Comparison of ENCODE assay signal across 8 cellular contexts in genomic region chr11:60925685-60926267, GRCh38. TPM values are rescaled to one million over a fixed set of nuclear protein-coding genes. Genes with fewer than 3 reads are reported as not detected.
DNase-seq lines count a peak whose midpoint lies in the region; ATAC-seq and TF ChIP-seq lines count a peak whose summit lies in the region.
"Had no signal": no experiment of that assay in that cellular context is flagged by ENCODE, and none has a peak within 500 bp of the region (broad histone marks: within the 10 kb centered on the region; RNA-seq: fewer than 3 reads in every experiment).

No MANE protein-coding gene starts in this region.

- H4K8ac ChIP-seq in neuronal stem cell (ENCODE audit: low read depth, low read length): no peak overlapping the region

- H4K91ac ChIP-seq in neuronal stem cell (ENCODE audit: low read depth, low read length, poor library complexity): no peak overlapping the region

- TF ChIP-seq CTCF in choroid plexus epithelial cell (conservative IDR thresholded peaks at IDR 0.05; ENCODE audit: low read depth, low read length): no peak

- no peaks in the 10 kb centered on the region for H4K20me1 ChIP-seq in Karpas-422 (ENCODE audit: insufficient read depth, low read depth, low read length)

- intact Hi-C loops in left colon (cut with DNase I, micrococcal nuclease): no loop called here

- H3K4me1 ChIP-seq in Karpas-422 (ENCODE audit: low read length) (peaks cover 27% of the 10 kb centered on the region), neuronal stem cell (ENCODE audit: control insufficient read depth in 2 of 2, insufficient read depth in 1 of 2, low read depth in 1 of 2, low read length in 2 of 2) (peaks cover 11 to 15% of the 10 kb centered on the region in 2 donors)

- H3K79me2 ChIP-seq in Karpas-422 (ENCODE audit: low read length): no peaks in the 10 kb centered on the region

- peaks cover 9% of the 10 kb centered on the region for H3K79me1 ChIP-seq in neuronal stem cell (ENCODE audit: low read depth, low read length)

- peak overlapping the region; percentile 62 for H3K4me2 ChIP-seq in Karpas-422 (ENCODE audit: low read depth, low read length, poor library complexity, severe bottlenecking)
- peak overlapping the region; percentile 97 for H3K4me2 ChIP-seq in neuronal stem cell (ENCODE audit: insufficient read depth, low read length, poor library complexity, severe bottlenecking)

- no peak overlapping the region for H2AK5ac ChIP-seq in neuronal stem cell (ENCODE audit: low read depth, low read length)

- no peak overlapping the region for H2BK15ac ChIP-seq in neuronal stem cell (ENCODE audit: low read length)

- no peak overlapping the region for H2BK5ac ChIP-seq in neuronal stem cell (ENCODE audit: low read length)

- H3K23ac ChIP-seq in neuronal stem cell (ENCODE audit: low read depth, low read length, poor library complexity): no peak overlapping the region

- H3K9me3 ChIP-seq in Karpas-422 (ENCODE audit: low read length) (no peaks in the 10 kb centered on the region), neuronal stem cell (replicated peaks in 1 of 2; ENCODE audit: control insufficient read depth in 2 of 2, insufficient read depth in 1 of 2, low read depth in 1 of 2, low read length in 2 of 2) (no peaks in the 10 kb centered on the region)
- H3K9me3 ChIP-seq: uterus had no signal

- H3K9ac ChIP-seq in Karpas-422 (ENCODE audit: low read length) (no peak overlapping the region), neuronal stem cell (ENCODE audit: low read depth, low read length, poor library complexity) (no peak overlapping the region)

- DNase-seq in EH (ENCODE audit: low read depth) (peak; percentile 73), Karpas-422 (no peak), choroid plexus epithelial cell (ENCODE audit: low read depth) (peak; percentile 35), neuronal stem cell (ENCODE audit: low spot score) (no peak), left colon (no peak), NCI-H446 treated with DMSO at 0.1 percent for 48 hours (lab: John Stamatoyannopoulos, UW) (no peak)
- DNase-seq: uterus had no signal

- no peak overlapping the region for H2BK12ac ChIP-seq in neuronal stem cell (ENCODE audit: low read length)

- no peak overlapping the region for H3K4ac ChIP-seq in neuronal stem cell (ENCODE audit: low read length)

- no CpG with 5 or more reads among the region's 8 CpGs for WGBS in neuronal stem cell (ENCODE audit: extremely low coverage in 2 of 2, insufficient read length in 2 of 2, insufficient replicate concordance in 1 of 2), 2 donors

- H3K14ac ChIP-seq in neuronal stem cell (ENCODE audit: low read length): no peak overlapping the region

- H3K18ac ChIP-seq in neuronal stem cell (ENCODE audit: low read length): no peak overlapping the region

- H3K4me3 ChIP-seq in Karpas-422 (ENCODE audit: low read length): no peak overlapping the region
- no peak overlapping the region for H3K4me3 ChIP-seq in choroid plexus epithelial cell (ENCODE audit: low read depth, low read length)
- H3K4me3 ChIP-seq in neuronal stem cell (ENCODE audit: low read length in 2 of 2): peak overlapping the region; percentile 57 to 96

- H3K27me3 ChIP-seq in Karpas-422 (ENCODE audit: low read length) (no peaks in the 10 kb centered on the region), neuronal stem cell (ENCODE audit: control insufficient read depth in 3 of 3, insufficient read depth in 3 of 3, low read depth in 1 of 3, low read length in 3 of 3) (no peaks in the 10 kb centered on the region)
- H3K27me3 ChIP-seq: uterus had no signal

- H2AFZ ChIP-seq in Karpas-422 (ENCODE audit: low read length): no peak overlapping the region
- no peak overlapping the region for H2AFZ ChIP-seq in neuronal stem cell (ENCODE audit: low read length)

- H3K27ac ChIP-seq in Karpas-422 (ENCODE audit: low read length): no peak overlapping the region
- H3K27ac ChIP-seq in neuronal stem cell (replicated peaks; ENCODE audit: low read length): no peak overlapping the region
- H3K27ac ChIP-seq: uterus had no signal

- no peak for ATAC-seq in HG02798 (IDR thresholded peaks at IDR 0.05; ENCODE audit: poor library complexity, unreplicated experiment)
- no peak for ATAC-seq in left colon

- H2BK120ac ChIP-seq in neuronal stem cell (ENCODE audit: low read depth, low read length): no peak overlapping the region

- H3K9me2 ChIP-seq in Karpas-422 (replicated peaks; ENCODE audit: insufficient read depth, low read length): no peaks in the 10 kb centered on the region

- peaks cover under 1% of the 10 kb centered on the region for H3K36me3 ChIP-seq in Karpas-422 (ENCODE audit: insufficient read depth, low read length)
- peaks cover 50 to 73% of the 10 kb centered on the region in 2 donors for H3K36me3 ChIP-seq in neuronal stem cell (replicated peaks in 1 of 2; ENCODE audit: control insufficient read depth in 2 of 2, insufficient read depth in 2 of 2, low read length in 2 of 2)
- H3K36me3 ChIP-seq: uterus had no signal

RNA-seq across cellular contexts. Expression of gene TMEM132A, which starts 1.5 kb away (rescaled TPM):
- total RNA-seq in Karpas-422 (2014; rRNA removed; shearing (Covaris generic); ENCODE audit: low replicate concordance): 1.6 and 5.2 TPM in 2 replicates
- polyA plus RNA-seq in neuronal stem cell (2013, experiment 1 of 2): 90.5 TPM
- 91.3 TPM for polyA plus RNA-seq in neuronal stem cell (2013, experiment 2 of 2)
- 1 to 10 TPM; 7.8 to 9.2 TPM for total RNA-seq in left colon

RNA-seq across cellular contexts. Expression of gene TMEM109, which starts 11.8 kb away (rescaled TPM):
- 42.3 and 44.4 TPM in 2 replicates for total RNA-seq in Karpas-422 (2014; rRNA removed; shearing (Covaris generic); ENCODE audit: low replicate concordance)
- polyA plus RNA-seq in neuronal stem cell (2013, experiment 1 of 2): 64.1 TPM
- polyA plus RNA-seq in neuronal stem cell (2013, experiment 2 of 2): 63.1 TPM
- 10 to 100 TPM; 32.0 to 39.7 TPM for total RNA-seq in left colon

RNA-seq across cellular contexts. Expression of gene PRPF19, which starts 19.4 kb away (rescaled TPM):
- 87.2 and 109 TPM in 2 replicates for total RNA-seq in Karpas-422 (2014; rRNA removed; shearing (Covaris generic); ENCODE audit: low replicate concordance)
- polyA plus RNA-seq in neuronal stem cell (2013, experiment 1 of 2): 80.3 TPM
- 77.6 TPM for polyA plus RNA-seq in neuronal stem cell (2013, experiment 2 of 2)
- 10 to 100 TPM; 55.8 to 58.8 TPM for total RNA-seq in left colon

RNA-seq across cellular contexts. Expression of gene SLC15A3, which starts 26.2 kb away (rescaled TPM):
- 49.5 and 64.7 TPM in 2 replicates for total RNA-seq in Karpas-422 (2014; rRNA removed; shearing (Covaris generic); ENCODE audit: low replicate concordance)
- polyA plus RNA-seq in neuronal stem cell (2013, experiment 1 of 2): 44.3 TPM
- polyA plus RNA-seq in neuronal stem cell (2013, experiment 2 of 2): 45.8 TPM
- 10 to 100 TPM in 1 of 2 donors, 1 to 10 TPM in 1; 8.6 to 15.1 TPM for total RNA-seq in left colon

RNA-seq across cellular contexts. Expression of gene CD6, which starts 45.7 kb away (rescaled TPM):
- not detected in 2 replicates for total RNA-seq in Karpas-422 (2014; rRNA removed; shearing (Covaris generic); ENCODE audit: low replicate concordance)
- polyA plus RNA-seq in neuronal stem cell (2013, experiment 1 of 2): 0.21 TPM
- polyA plus RNA-seq in neuronal stem cell (2013, experiment 2 of 2): 0.24 TPM
- total RNA-seq in left colon: 1 to 10 TPM in 1 of 2 donors, under 1 TPM in 1; 0.67 to 1.9 TPM

Comparison
In these comparisons a context has a peak if more than half of its experiments do, and no peak if none do; other contexts are left out.
1. DNase-seq: peak in EH (single experiment) and choroid plexus epithelial cell (single experiment); none in Karpas-422 (single experiment), neuronal stem cell (single experiment), left colon (0 of 2) and NCI-H446 treated with DMSO at 0.1 percent for 48 hours (single experiment).
2. H3K4me3 ChIP-seq: peak in neuronal stem cell (2 of 2); none in Karpas-422 (single experiment) and choroid plexus epithelial cell (single experiment).